ENCODE assay signal across 24 cellular contexts in the genomic region with DNA sequence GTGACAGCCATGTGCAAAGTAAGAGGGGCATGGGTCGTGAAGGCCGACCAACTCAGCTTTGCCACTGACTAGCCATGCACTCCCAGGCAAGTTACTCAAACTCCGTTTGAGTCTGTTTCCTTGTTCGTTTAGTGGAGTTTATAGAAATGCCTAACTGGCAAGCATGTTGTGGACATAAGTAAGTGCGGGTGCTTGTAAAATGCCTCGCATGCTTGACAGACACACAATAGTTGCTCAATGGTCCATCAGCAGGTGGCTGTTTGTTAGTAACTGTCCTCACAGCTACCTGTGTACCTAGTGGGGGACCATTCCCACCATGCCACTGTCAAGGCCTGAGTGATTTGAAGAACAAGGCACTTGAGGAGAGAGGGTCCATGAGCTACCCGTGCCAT.
"Had no signal": no experiment of that assay in that cellular context is flagged by ENCODE, and none has a peak within 500 bp of the region (broad histone marks: within the 10 kb centered on the region; RNA-seq: fewer than 3 reads in every experiment).

No MANE protein-coding gene starts in this region.

- H3K36me3 ChIP-seq: MG63, SJSA1 had no signal

- H3K27me3 ChIP-seq: body of pancreas, MG63, SJSA1 had no signal

- H3K9me3 ChIP-seq: body of pancreas, MG63, SJSA1 had no signal

- DNase-seq: activated CD4-positive, alpha-beta T cell treated with anti-CD3 and anti-CD28 coated beads for 48 hours; activated CD4-positive, alpha-beta T cell treated with anti-CD3 and anti-CD28 coated beads, Interleukin-2, amount 50 U/mL, for 4 hours; activated CD4-positive, CD25-positive, alpha-beta regulatory T cell treated with anti-CD3 and anti-CD28 coated beads, Interleukin-2, amount 50 U/mL, for 72 hours; activated CD8-positive, alpha-beta memory T cell treated with anti-CD3 and anti-CD28 coated beads, Interleukin-2, amount 50 U/mL, for 48 hours; activated CD8-positive, alpha-beta T cell treated with anti-CD3 and anti-CD28 coated beads, Interleukin-2, amount 10 ng/mL, durations not matched to agents 7 days and 5 days; activated effector memory CD4-positive, alpha-beta T cell treated with Interleukin-2 at 50 U/mL for 16 hours; activated naive CD4-positive, alpha-beta T cell; activated T-cell treated with anti-CD3 and anti-CD28 coated beads, Interleukin-2, amount 50 U/mL, for 1 hour; MG63; MV-4-11; NCI-H1092 treated with DMSO at 0.1 percent for 48 hours; NCI-H1417 treated with DMSO at 0.1 percent for 48 hours; NCI-H1694; NCI-H2029 treated with DMSO at 0.1 percent for 48 hours; NCI-H510A treated with DMSO at 0.1 percent for 48 hours; NCI-H69; SHP77; SW 1271 had no signal

- ATAC-seq: activated CD8-positive, alpha-beta T cell treated with anti-CD3 and anti-CD28 coated beads, Interleukin-2, amount 10 ng/mL, durations not matched to agents 7 days and 5 days; body of pancreas; SK-N-SH treated with all-trans-retinoic acid at 6 μM for 48 hours; WTC11 had no signal

- H3K27ac ChIP-seq: body of pancreas, KMS-11, SJSA1 had no signal

- H3K4me3 ChIP-seq: body of pancreas, MG63, SJSA1 had no signal

- H3K4me1 ChIP-seq: body of pancreas had no signal

- FAIRE-seq: RCC 7860 had no signal
